In the genomic region with DNA sequence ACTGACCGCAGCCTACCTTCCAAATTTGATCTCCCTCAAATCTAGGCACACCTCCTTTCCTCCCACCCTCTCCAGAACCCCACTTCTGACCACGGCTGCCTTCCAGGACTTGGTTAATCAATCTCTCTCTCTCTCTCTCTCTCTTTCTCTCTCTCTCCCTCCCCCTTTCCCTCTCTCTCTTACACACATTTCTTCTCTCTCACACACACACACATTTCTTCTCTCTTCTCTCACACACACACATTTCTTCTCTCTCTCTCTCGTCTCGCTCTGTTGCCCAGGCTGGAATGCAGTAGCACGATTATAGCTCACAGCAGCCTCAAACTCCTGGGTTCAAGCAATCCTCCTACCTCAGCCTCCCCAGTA, we compare ENCODE assay signal across 8 cellular contexts. TPM values are rescaled to one million over a fixed set of nuclear protein-coding genes. Genes with fewer than 3 reads are reported as not detected.
DNase-seq lines count a peak whose midpoint lies in the region; ATAC-seq and TF ChIP-seq lines count a peak whose summit lies in the region.

No MANE protein-coding gene starts in this region.

- DNase-seq in AG10803 (ENCODE audit: low read depth) (no peak), ascending aorta (ENCODE audit: low spot score in 2 of 2) (no peak), lower lobe of right lung (no peak), GM10266 (ENCODE audit: extremely low spot score) (no peak), HPDE6-E6E7 (ENCODE audit: extremely low spot score) (no peak)

- intact Hi-C loops in ascending aorta (cut with DNase I): no loop called here
- intact Hi-C loops in lower lobe of right lung (cut with DNase I): no loop called here

- H3K4me1 ChIP-seq in ascending aorta (peaks cover 0 to 20% of the 10 kb centered on the region in 2 donors), lower lobe of right lung (peaks cover 50% of the 10 kb centered on the region)

- TF ChIP-seq CTCF in AG10803 (conservative IDR thresholded peaks at IDR 0.05; ENCODE audit: low read length) (no peak), ascending aorta (IDR thresholded peaks at IDR 0.05) (peak in 1 of 3 experiments; percentile 0), lower lobe of right lung (IDR thresholded peaks at IDR 0.05) (no peak), GM10266 (IDR thresholded peaks at IDR 0.05; ENCODE audit: control insufficient read depth, insufficient read depth, low read depth, missing control alignments) (no peak)

- ATAC-seq in HG02642 (IDR thresholded peaks at IDR 0.05; ENCODE audit: poor library complexity, unreplicated experiment) (peak; percentile 13), lower lobe of right lung (peak in 1 of 2 donors; percentile 6), GM21526 (IDR thresholded peaks at IDR 0.05; ENCODE audit: low FRiP score, unreplicated experiment) (no peak), GM19452 (IDR thresholded peaks at IDR 0.05; ENCODE audit: unreplicated experiment) (no peak)

- no peaks in the 10 kb centered on the region for H3K9me3 ChIP-seq in ascending aorta
- H3K9me3 ChIP-seq in lower lobe of right lung: no peaks in the 10 kb centered on the region

- H3K4me3 ChIP-seq in AG10803 (ENCODE audit: low read length) (peak overlapping the region; percentile 92), ascending aorta (peak overlapping the region; percentile 46 to 84), lower lobe of right lung (peak overlapping the region; percentile 74)

- H3K27me3 ChIP-seq in ascending aorta (no peaks in the 10 kb centered on the region), lower lobe of right lung (ENCODE audit: low read depth) (no peaks in the 10 kb centered on the region)

- no peaks in the 10 kb centered on the region for H3K36me3 ChIP-seq in ascending aorta
- no peaks in the 10 kb centered on the region for H3K36me3 ChIP-seq in lower lobe of right lung

- peak overlapping the region; percentile 96 to 99 for H3K27ac ChIP-seq in ascending aorta
- H3K27ac ChIP-seq in lower lobe of right lung: peak overlapping the region; percentile 93

RNA-seq across cellular contexts. Expression of a gene that starts 0.5 kb away (rescaled TPM):
- total RNA-seq in ascending aorta (27.5 TPM), lower lobe of right lung (41.4 TPM)

RNA-seq across cellular contexts. Expression of a gene that starts 20.4 kb away (rescaled TPM):
- 1.2 TPM for total RNA-seq in ascending aorta
- 19.1 TPM for total RNA-seq in lower lobe of right lung

RNA-seq across cellular contexts. Expression of a gene that starts 48.1 kb away (rescaled TPM):
- total RNA-seq in ascending aorta: 173 TPM
- 101 TPM for total RNA-seq in lower lobe of right lung
